In genomic region chr2:98607104-98607503, GRCh38 we compare ENCODE assay signal across 8 cellular contexts. TPM values are rescaled to one million over a fixed set of nuclear protein-coding genes. Genes with fewer than 3 reads are reported as not detected.
DNase-seq lines count a peak whose midpoint lies in the region; ATAC-seq and TF ChIP-seq lines count a peak whose summit lies in the region.

No MANE protein-coding gene starts in this region.

- peak overlapping the region in 2 of 4 donors; percentile 94 to 97 for H3K27ac ChIP-seq in esophagus squamous epithelium
- H3K27ac ChIP-seq in rectal smooth muscle tissue (ENCODE audit: low read depth, low read length), result no peak overlapping the region

- H3K4me1 ChIP-seq in esophagus squamous epithelium (peaks cover 34 to 66% (median 34%) of the 10 kb centered on the region in 3 donors), rectal smooth muscle tissue (ENCODE audit: control insufficient read depth, insufficient read depth, low read length) (peaks cover 35% of the 10 kb centered on the region)

- TF ChIP-seq CTCF in GM12865 (IDR thresholded peaks at IDR 0.05; ENCODE audit: insufficient read depth, low read depth, low read length, missing control alignments), result no peak
- no peak for TF ChIP-seq CTCF in esophagus squamous epithelium (IDR thresholded peaks at IDR 0.05)

- no peaks in the 10 kb centered on the region for H3K9me3 ChIP-seq in esophagus squamous epithelium

- H3K27me3 ChIP-seq in esophagus squamous epithelium (no peaks in the 10 kb centered on the region), rectal smooth muscle tissue (ENCODE audit: control insufficient read depth, insufficient read depth, low read length) (no peaks in the 10 kb centered on the region)

- 33 to 63% methylated on average over 6 of the region's 6 CpGs for WGBS in esophagus squamous epithelium, 2 donors

- H3K9ac ChIP-seq in rectal smooth muscle tissue (ENCODE audit: low read length), result no peak overlapping the region

- TF ChIP-seq POLR2A in esophagus squamous epithelium (IDR thresholded peaks at IDR 0.05) (no peak), GM18505 (IDR thresholded peaks at IDR 0.05; ENCODE audit: borderline replicate concordance, extremely low read depth, insufficient read depth, insufficient read length) (no peak)

- H3K4me3 ChIP-seq in GM12865 (ENCODE audit: low read depth, low read length) (peak overlapping the region; percentile 98), esophagus squamous epithelium (peak overlapping the region; percentile 92 to 99 (median 95)), rectal smooth muscle tissue (ENCODE audit: low read length) (peak overlapping the region; percentile 76)

- intact Hi-C loops in esophagus squamous epithelium (cut with DNase I), result loop anchor here (5.0 kb wide), 1 partner anchor 40 kb away; no protein-coding TSS in a partner anchor

- DNase-seq in GM12865 (ENCODE audit: low read depth) (no peak), RKO (ENCODE audit: low spot score) (peak; percentile 19), esophagus squamous epithelium (lab: John Stamatoyannopoulos, UW) (no peak), mucosa of gallbladder (ENCODE audit: low spot score) (no peak), dedifferentiated amniotic fluid mesenchymal stem cell (ENCODE audit: extremely low spot score) (no peak), NCI-H69 (lab: John Stamatoyannopoulos, UW) (no peak)

- no peak for ATAC-seq in GM18505 (IDR thresholded peaks at IDR 0.05; ENCODE audit: unreplicated experiment)

- peaks cover 0 to 39% (median 0%) of the 10 kb centered on the region in 3 donors for H3K36me3 ChIP-seq in esophagus squamous epithelium
- peaks cover 4% of the 10 kb centered on the region for H3K36me3 ChIP-seq in rectal smooth muscle tissue (ENCODE audit: control insufficient read depth, insufficient read depth, low read length)

RNA-seq across cellular contexts. Expression of gene COA5, which starts 1.2 kb away (rescaled TPM):
- total RNA-seq in esophagus squamous epithelium (10 to 100 TPM; 15.5 to 37.8 (median 19.4) TPM), mucosa of gallbladder (37.2 TPM)

RNA-seq across cellular contexts. Expression of gene UNC50, which starts 1.3 kb away (rescaled TPM):
- total RNA-seq in esophagus squamous epithelium, result 10 to 100 TPM; 18.3 to 49.4 (median 36.3) TPM
- 44.8 TPM for total RNA-seq in mucosa of gallbladder
